Comparison of ENCODE assay signal across 14 cellular contexts in genomic region chr2:171595896-171596295, GRCh38.
DNase-seq lines count a peak whose midpoint lies in the region; ATAC-seq and FAIRE-seq lines count a peak whose summit lies in the region.
"Had no signal": no experiment of that assay in that cellular context is flagged by ENCODE, and none has a peak within 500 bp of the region (broad histone marks: within the 10 kb centered on the region; RNA-seq: fewer than 3 reads in every experiment).

No MANE protein-coding gene starts in this region.

- no peak for ATAC-seq in GM21576 (IDR thresholded peaks at IDR 0.05; ENCODE audit: unreplicated experiment)
- ATAC-seq: body of pancreas, gastroesophageal sphincter had no signal

- H3K27ac ChIP-seq in epithelial cell of prostate, result peak overlapping the region; percentile 32
- H3K27ac ChIP-seq: body of pancreas, gastroesophageal sphincter, suprapubic skin had no signal

- FAIRE-seq in RCC 7860 (lab: Jason Lieb, UNC), result peak; percentile 59
- FAIRE-seq: GM12891 had no signal

- DNase-seq in EL (peak; percentile 85), RCC 7860 (ENCODE audit: low spot score) (peak; percentile 45), epithelial cell of prostate (ENCODE audit: low read depth, low spot score) (peak; percentile 37), pulmonary artery endothelial cell (ENCODE audit: low read depth, low spot score) (peak; percentile 13), retina (no peak), NCI-H2107 (lab: John Stamatoyannopoulos, UW) (no peak), AML-193 (lab: John Stamatoyannopoulos, UW) (no peak)
- DNase-seq: activated CD8-positive, alpha-beta memory T cell treated with anti-CD3 and anti-CD28 coated beads, Interleukin-2, amount 50 U/mL, for 48 hours; body of pancreas; NCI-H1694 had no signal

Comparison
In these comparisons a context has a peak if more than half of its experiments do, and no peak if none do; other contexts are left out.
1. DNase-seq: peak in EL (single experiment), RCC 7860 (single experiment), epithelial cell of prostate (single experiment) and pulmonary artery endothelial cell (single experiment); none in retina (single experiment), NCI-H2107 (single experiment) and AML-193 (0 of 2).